Comparison of ENCODE assay signal across 22 cellular contexts in genomic region chr12:129215436-129216025, GRCh38.
DNase-seq lines count a peak whose midpoint lies in the region; ATAC-seq, FAIRE-seq and TF ChIP-seq lines count a peak whose summit lies in the region.
"Had no signal": no experiment of that assay in that cellular context is flagged by ENCODE, and none has a peak within 500 bp of the region (broad histone marks: within the 10 kb centered on the region; RNA-seq: fewer than 3 reads in every experiment).

No MANE protein-coding gene starts in this region.

- no peak overlapping the region for H3K27ac Mint-ChIP-seq in astrocyte (ENCODE audit: unreplicated experiment)
- H3K27ac Mint-ChIP-seq: CD14-positive monocyte, H9 had no signal

- H3K27ac ChIP-seq in KOPT-K1 (ENCODE audit: low read depth, low read length, poor library complexity, severe bottlenecking) (peak overlapping the region; percentile 25), astrocyte (ENCODE audit: low read depth, low read length) (peak overlapping the region; percentile 67)
- H3K27ac ChIP-seq: GM23248, Peyer's patch had no signal

- H3K9ac ChIP-seq in astrocyte (ENCODE audit: low read length), result peak overlapping the region; percentile 55
- H3K9ac ChIP-seq: GM23248 had no signal

- H3K36me3 Mint-ChIP-seq in astrocyte (ENCODE audit: low read depth, unreplicated experiment), result no peaks in the 10 kb centered on the region
- H3K36me3 Mint-ChIP-seq: CD14-positive monocyte had no signal

- peak overlapping the region; percentile 61 for H3K4me2 ChIP-seq in astrocyte (ENCODE audit: low read length)

- H4K20me1 ChIP-seq in astrocyte (ENCODE audit: insufficient read depth, low read length), result no peaks in the 10 kb centered on the region

- H3K79me2 ChIP-seq in astrocyte (ENCODE audit: insufficient read depth, low read length), result no peaks in the 10 kb centered on the region

- in situ Hi-C loops in Caki2 (cut with HindIII; ENCODE audit: low pct_unique_long_range_greater_than_20kb, low sequenced_read_pairs), result no loop called here

- no peak for ATAC-seq in HG03175 (IDR thresholded peaks at IDR 0.05; ENCODE audit: unreplicated experiment)
- ATAC-seq: GM12878, Right ventricle myocardium inferior had no signal

- H3K9me3 Mint-ChIP-seq in astrocyte (ENCODE audit: unreplicated experiment), result peaks cover 20% of the 10 kb centered on the region

- H3K36me3 ChIP-seq in KOPT-K1 (ENCODE audit: insufficient read depth, low read length) (no peaks in the 10 kb centered on the region), astrocyte (ENCODE audit: insufficient read depth, low read length) (no peaks in the 10 kb centered on the region)
- H3K36me3 ChIP-seq: MG63, Peyer's patch had no signal

- H3K4me1 ChIP-seq in astrocyte (ENCODE audit: insufficient read depth, low read length), result peaks cover 13% of the 10 kb centered on the region
- H3K4me1 ChIP-seq: Peyer's patch had no signal

- no peaks in the 10 kb centered on the region for H3K4me1 Mint-ChIP-seq in astrocyte (ENCODE audit: low read depth, unreplicated experiment)
- H3K4me1 Mint-ChIP-seq: CD14-positive monocyte had no signal

- FAIRE-seq in astrocyte (lab: Jason Lieb, UNC), result no peak
- FAIRE-seq: GM12878 had no signal

- DNase-seq in Caki2 (ENCODE audit: low read depth) (peak; percentile 76), astrocyte (ENCODE audit: low read depth) (peak; percentile 69), kidney tubule cell (ENCODE audit: low spot score) (peak; percentile 81), hippocampal formation (lab: John Stamatoyannopoulos, UW) (no peak), NCI-H526 treated with DMSO at 0.1 percent for 48 hours (lab: John Stamatoyannopoulos, UW) (no peak)
- DNase-seq in activated CD4-positive, alpha-beta T cell treated with anti-CD3 and anti-CD28 coated beads for 48 hours, result no peak
- DNase-seq: GM23248, H9, MG63, NCI-H1092 treated with DMSO at 0.1 percent for 48 hours, NCI-H1436 treated with DMSO at 0.1 percent for 48 hours, NCI-H2029 treated with DMSO at 0.1 percent for 48 hours, NCI-H2171, NCI-H345, NCI-H524, NCI-H82, Peyer's patch had no signal

- H3K4me3 Mint-ChIP-seq in astrocyte (ENCODE audit: unreplicated experiment), result no peak overlapping the region
- H3K4me3 Mint-ChIP-seq: CD14-positive monocyte, H9 had no signal

- no peak overlapping the region for H2AFZ ChIP-seq in astrocyte (ENCODE audit: low read depth, low read length)
- H2AFZ ChIP-seq: GM23248 had no signal

- H3K27me3 Mint-ChIP-seq in astrocyte (ENCODE audit: low read depth, unreplicated experiment), result no peaks in the 10 kb centered on the region

- H3K27me3 ChIP-seq in astrocyte (ENCODE audit: insufficient read depth, low read length), result no peaks in the 10 kb centered on the region
- H3K27me3 ChIP-seq: MG63, Peyer's patch had no signal

- TF ChIP-seq CTCF in astrocyte (IDR thresholded peaks at IDR 0.05; ENCODE audit: insufficient read depth, low read depth, low read length), result no peak

- H3K4me3 ChIP-seq in astrocyte (ENCODE audit: insufficient read depth, low read depth, low read length), result no peak overlapping the region
- H3K4me3 ChIP-seq: GM12878, GM23248, MG63, Peyer's patch had no signal

- peaks cover 44% of the 10 kb centered on the region for H3K9me3 ChIP-seq in KOPT-K1 (ENCODE audit: insufficient read depth, low read length, poor library complexity, severe bottlenecking)
- H3K9me3 ChIP-seq in astrocyte (ENCODE audit: insufficient read depth, low read depth, low read length), result no peaks in the 10 kb centered on the region
- H3K9me3 ChIP-seq: MG63, Peyer's patch had no signal

Comparison
In these comparisons a context has a peak if more than half of its experiments do, and no peak if none do; other contexts are left out.
1. DNase-seq: peak in Caki2 (single experiment), astrocyte (single experiment) and kidney tubule cell (single experiment); none in hippocampal formation (0 of 2), NCI-H526 treated with DMSO at 0.1 percent for 48 hours (single experiment) and activated CD4-positive, alpha-beta T cell treated with anti-CD3 and anti-CD28 coated beads for 48 hours (single experiment).